In the genomic region with DNA sequence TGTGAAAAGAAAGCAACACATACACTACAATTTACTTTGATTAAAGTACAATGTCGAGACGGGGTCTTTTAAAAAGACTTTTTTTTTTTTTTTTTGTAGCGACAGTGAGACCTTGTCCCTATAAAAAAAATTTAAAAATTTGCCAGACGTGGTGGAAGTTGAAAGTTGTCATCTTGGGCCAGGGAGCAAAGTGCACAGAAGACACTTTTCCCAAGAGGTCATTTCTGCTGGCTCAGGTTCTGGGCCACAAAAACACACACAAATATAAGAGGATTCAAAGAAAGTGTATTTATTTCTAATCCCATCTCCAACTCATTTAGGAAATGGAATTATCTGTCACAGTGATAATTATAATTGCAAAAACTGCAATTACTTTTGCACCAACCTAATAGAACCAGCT, we compare ENCODE assay signal across 35 cellular contexts. TPM values are rescaled to one million over a fixed set of nuclear protein-coding genes. Genes with fewer than 3 reads are reported as not detected.
"Had no signal": no experiment of that assay in that cellular context is flagged by ENCODE, and none has a peak within 500 bp of the region (broad histone marks: within the 10 kb centered on the region; RNA-seq: fewer than 3 reads in every experiment).

No MANE protein-coding gene starts in this region.

- H3K27ac Mint-ChIP-seq: effector memory CD8-positive, alpha-beta T cell; immature natural killer cell; memory B cell; mesothelial cell of epicardium; nephron; neural progenitor cell; stimulated activated memory B cell treated with anti-CD40 and anti-IgM and Interleukin-4, amounts not matched to agents 10 μg/mL and 1 μg/mL and 100 μg/mL, for 72 hours had no signal

- H3K4me1 ChIP-seq: esophagus squamous epithelium, heart right ventricle, neural progenitor cell, spleen, vagina had no signal

- H3K9ac ChIP-seq: neural progenitor cell had no signal

- ATAC-seq: effector memory CD8-positive, alpha-beta T cell; heart right ventricle; left ventricle myocardium superior; naive thymus-derived CD4-positive, alpha-beta T cell; stimulated activated memory B cell treated with anti-CD40 and anti-IgM and Interleukin-4, amounts not matched to agents 10 μg/mL and 1 μg/mL and 100 μg/mL, for 72 hours; stimulated activated naive CD8-positive, alpha-beta T cell treated with anti-CD3 and anti-CD28 coated beads, Interleukin-15, Interleukin-2, amounts not matched to agents 100 U/mL and 50 U/mL, for 24 hours had no signal

- H3K4me3 ChIP-seq: coronary artery, esophagus squamous epithelium, heart right ventricle, lung, mucosa of descending colon, neural progenitor cell, skin epidermis, spleen, thoracic aorta, vagina had no signal

- FAIRE-seq: endometrium had no signal

- H3K9me3 Mint-ChIP-seq: central memory CD8-positive, alpha-beta T cell; effector memory CD8-positive, alpha-beta T cell; immature natural killer cell; memory B cell; naive thymus-derived CD4-positive, alpha-beta T cell; nephron; neural progenitor cell; stimulated activated memory B cell treated with anti-CD40 and anti-IgM and Interleukin-4, amounts not matched to agents 10 μg/mL and 1 μg/mL and 100 μg/mL, for 72 hours had no signal

- H3K27me3 Mint-ChIP-seq: effector memory CD8-positive, alpha-beta T cell; stimulated activated memory B cell treated with anti-CD40 and anti-IgM and Interleukin-4, amounts not matched to agents 10 μg/mL and 1 μg/mL and 100 μg/mL, for 72 hours had no signal

- H2AFZ ChIP-seq: neural progenitor cell had no signal

- H3K4me3 Mint-ChIP-seq: central memory CD8-positive, alpha-beta T cell; effector memory CD8-positive, alpha-beta T cell; immature natural killer cell; memory B cell; mesothelial cell of epicardium; naive thymus-derived CD4-positive, alpha-beta T cell; nephron; neural progenitor cell; stimulated activated memory B cell treated with anti-CD40 and anti-IgM and Interleukin-4, amounts not matched to agents 10 μg/mL and 1 μg/mL and 100 μg/mL, for 72 hours had no signal

- H3K27me3 ChIP-seq: esophagus squamous epithelium, heart right ventricle, neural progenitor cell, spleen, vagina had no signal

- H3K4me1 Mint-ChIP-seq: central memory CD8-positive, alpha-beta T cell; immature natural killer cell; memory B cell; naive thymus-derived CD4-positive, alpha-beta T cell; nephron; neural progenitor cell; stimulated activated memory B cell treated with anti-CD40 and anti-IgM and Interleukin-4, amounts not matched to agents 10 μg/mL and 1 μg/mL and 100 μg/mL, for 72 hours had no signal

- H3K36me3 Mint-ChIP-seq: memory B cell; mesothelial cell of epicardium; naive thymus-derived CD4-positive, alpha-beta T cell; neural progenitor cell; stimulated activated memory B cell treated with anti-CD40 and anti-IgM and Interleukin-4, amounts not matched to agents 10 μg/mL and 1 μg/mL and 100 μg/mL, for 72 hours had no signal

- H3K27ac ChIP-seq: coronary artery, esophagus squamous epithelium, heart right ventricle, neural progenitor cell, skin epidermis, spleen, thoracic aorta, vagina had no signal

- H3K9me3 ChIP-seq: esophagus squamous epithelium, heart right ventricle, mucosa of descending colon, spleen, thoracic aorta, vagina had no signal

- H3K36me3 ChIP-seq: esophagus squamous epithelium, heart right ventricle, neural progenitor cell, spleen, thoracic aorta, vagina had no signal

- DNase-seq: dermis blood vessel endothelial cell; effector memory CD8-positive, alpha-beta T cell; erythroblast; esophagus squamous epithelium; foreskin melanocyte; glutamatergic neuron; heart right ventricle; hypothalamus; immature natural killer cell; islet precursor cell; kidney glomerular epithelial cell; left ventricle myocardium superior; naive thymus-derived CD4-positive, alpha-beta T cell; nucleus accumbens; posterior cingulate gyrus; spleen; stimulated activated CD4-positive, alpha-beta T cell treated with anti-CD3 and anti-CD28 coated beads, Interleukin-4, amount 100 ng/mL, for 4 hours; stimulated activated naive CD8-positive, alpha-beta T cell treated with anti-CD3 and anti-CD28 coated beads, Interleukin-15, Interleukin-2, amounts not matched to agents 100 U/mL and 50 U/mL, for 24 hours; trophoblast cell had no signal

- H3K4me2 ChIP-seq: neural progenitor cell had no signal

RNA-seq across cellular contexts. Expression of gene SLC26A3, which starts 24.7 kb away (rescaled TPM):
- total RNA-seq: chondrocyte; dermis blood vessel endothelial cell; esophagus squamous epithelium; heart right ventricle; left ventricle myocardium superior; mesothelial cell of epicardium; naive thymus-derived CD4-positive, alpha-beta T cell; osteocyte; pulmonary artery endothelial cell; thoracic aorta; vagina had no signal
- polyA plus RNA-seq: heart right ventricle; immature natural killer cell; naive thymus-derived CD4-positive, alpha-beta T cell had no signal
